ENCODE assay signal across 20 cellular contexts in genomic region chr18:5420909-5421308, GRCh38.
"Had no signal": no experiment of that assay in that cellular context is flagged by ENCODE, and none has a peak within 500 bp of the region (broad histone marks: within the 10 kb centered on the region; RNA-seq: fewer than 3 reads in every experiment).

No MANE protein-coding gene starts in this region.

- H3K9me3 ChIP-seq: body of pancreas, gastrocnemius medialis, left lung, neutrophil, uterus had no signal

- H3K4me3 ChIP-seq: body of pancreas, gastrocnemius medialis, left lung, smooth muscle cell, uterus had no signal

- H3K9me3 Mint-ChIP-seq: activated CD4-positive, alpha-beta memory T cell treated with anti-CD3 and anti-CD28 coated beads, Interleukin-2, amount 10 ng/mL, durations not matched to agents 7 days and 5 days; activated naive CD4-positive, alpha-beta T cell treated with anti-CD3 and anti-CD28 coated beads, Interleukin-2, amount 50 U/mL, for 72 hours; activated T-cell treated with anti-CD3 and anti-CD28 coated beads, Interleukin-2, amount 50 U/mL, for 72 hours; central memory CD8-positive, alpha-beta T cell; effector memory CD8-positive, alpha-beta T cell; natural killer cell; stimulated activated naive CD8-positive, alpha-beta T cell treated with anti-CD3 and anti-CD28 coated beads, Interleukin-15, amount 100 ng/mL, for 72 hours had no signal

- H3K27ac Mint-ChIP-seq: activated CD4-positive, alpha-beta memory T cell treated with anti-CD3 and anti-CD28 coated beads, Interleukin-2, amount 10 ng/mL, durations not matched to agents 7 days and 5 days; activated CD4-positive, alpha-beta T cell treated with anti-CD3 and anti-CD28 coated beads for 36 hours; activated naive CD4-positive, alpha-beta T cell treated with anti-CD3 and anti-CD28 coated beads, Interleukin-2, amount 50 U/mL, for 72 hours; activated T-cell treated with anti-CD3 and anti-CD28 coated beads, Interleukin-2, amount 50 U/mL, for 72 hours; effector memory CD8-positive, alpha-beta T cell; natural killer cell; stimulated activated naive CD8-positive, alpha-beta T cell treated with anti-CD3 and anti-CD28 coated beads, Interleukin-15, amount 100 ng/mL, for 72 hours; T-helper 17 cell had no signal

- H3K27me3 ChIP-seq: body of pancreas, gastrocnemius medialis, left lung, neutrophil, uterus had no signal

- H3K36me3 Mint-ChIP-seq: activated naive CD4-positive, alpha-beta T cell treated with anti-CD3 and anti-CD28 coated beads, Interleukin-2, amount 50 U/mL, for 72 hours; natural killer cell had no signal

- DNase-seq: activated CD4-positive, alpha-beta memory T cell treated with anti-CD3 and anti-CD28 coated beads, Interleukin-2, amount 10 ng/mL, durations not matched to agents 7 days and 5 days; activated CD4-positive, alpha-beta T cell treated with anti-CD3 and anti-CD28 coated beads for 36 hours; activated CD8-positive, alpha-beta memory T cell treated with anti-CD3 and anti-CD28 coated beads, Interleukin-2, amount 50 U/mL, for 48 hours; activated gamma-delta T cell; activated T-cell treated with anti-CD3 and anti-CD28 coated beads, Interleukin-2, amount 50 U/mL, for 72 hours; cortex of kidney; effector memory CD8-positive, alpha-beta T cell; left lung; mesenchymal stem cell; natural killer cell; stimulated activated naive CD8-positive, alpha-beta T cell treated with anti-CD3 and anti-CD28 coated beads, Interleukin-15, amount 100 ng/mL, for 72 hours; T-helper 17 cell; uterus had no signal

- H3K36me3 ChIP-seq: gastrocnemius medialis, left lung, neutrophil, uterus had no signal

- ATAC-seq: activated CD4-positive, alpha-beta T cell treated with anti-CD3 and anti-CD28 coated beads for 36 hours; activated naive CD4-positive, alpha-beta T cell treated with anti-CD3 and anti-CD28 coated beads, Interleukin-2, amount 50 U/mL, for 72 hours; activated T-cell treated with anti-CD3 and anti-CD28 coated beads, Interleukin-2, amount 50 U/mL, for 72 hours; body of pancreas; effector memory CD8-positive, alpha-beta T cell; gastrocnemius medialis; left lung; natural killer cell; stimulated activated naive CD8-positive, alpha-beta T cell treated with anti-CD3 and anti-CD28 coated beads, Interleukin-15, amount 100 ng/mL, for 72 hours; T-helper 17 cell had no signal

- H3K27ac ChIP-seq: body of pancreas, epithelial cell of prostate, gastrocnemius medialis, left lung, neutrophil, uterus had no signal

- H3K4me1 Mint-ChIP-seq: activated CD4-positive, alpha-beta memory T cell treated with anti-CD3 and anti-CD28 coated beads, Interleukin-2, amount 10 ng/mL, durations not matched to agents 7 days and 5 days; central memory CD8-positive, alpha-beta T cell; natural killer cell; stimulated activated naive CD8-positive, alpha-beta T cell treated with anti-CD3 and anti-CD28 coated beads, Interleukin-15, amount 100 ng/mL, for 72 hours had no signal

- H3K4me1 ChIP-seq: gastrocnemius medialis, uterus had no signal

- H3K4me3 Mint-ChIP-seq: activated CD4-positive, alpha-beta memory T cell treated with anti-CD3 and anti-CD28 coated beads, Interleukin-2, amount 10 ng/mL, durations not matched to agents 7 days and 5 days; activated CD4-positive, alpha-beta T cell treated with anti-CD3 and anti-CD28 coated beads for 36 hours; activated T-cell treated with anti-CD3 and anti-CD28 coated beads, Interleukin-2, amount 50 U/mL, for 72 hours; central memory CD8-positive, alpha-beta T cell; effector memory CD8-positive, alpha-beta T cell; natural killer cell; stimulated activated naive CD8-positive, alpha-beta T cell treated with anti-CD3 and anti-CD28 coated beads, Interleukin-15, amount 100 ng/mL, for 72 hours; T-helper 17 cell had no signal
